Comparison of ENCODE assay signal across 1 cellular context in the genomic region with DNA sequence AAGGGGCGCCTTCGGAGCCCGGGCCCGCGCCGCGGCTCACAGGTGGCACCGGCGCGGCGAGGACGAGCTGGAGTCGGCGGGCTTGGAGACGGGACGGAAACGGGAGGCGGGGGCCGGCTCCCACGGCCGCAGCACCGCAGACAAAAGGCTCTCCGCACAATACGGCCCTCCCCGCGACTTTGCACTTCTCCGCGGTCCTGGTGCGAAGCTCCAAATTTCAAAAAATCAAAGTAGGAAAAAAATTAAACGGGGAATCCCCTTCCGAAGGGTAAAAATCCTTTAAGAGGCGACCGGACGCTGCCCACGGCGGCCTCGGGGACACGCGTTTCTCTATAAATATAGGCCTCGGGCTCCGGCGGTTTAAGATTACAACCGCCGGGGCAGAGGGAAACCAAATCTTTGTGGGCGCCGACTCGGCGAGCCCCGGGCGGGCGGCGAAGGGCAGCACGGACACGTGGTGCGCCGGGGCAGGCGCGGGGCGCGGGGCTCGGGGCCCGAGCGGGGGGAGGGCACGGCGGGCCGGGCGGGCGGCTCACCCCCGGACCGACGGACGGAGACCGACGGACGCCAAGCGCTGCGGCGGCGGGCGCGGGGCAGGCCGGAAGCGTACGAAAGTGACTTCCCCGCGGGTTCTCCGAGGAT.
A peak's percentile ranks its signal among the peaks of the same experiment; 100 is the strongest.
TF ChIP-seq lines count a peak whose summit lies in the region.

No MANE protein-coding gene starts in this region.

TF ChIP-seq in IMR-90, 13 proteins besides CTCF, POLR2A, EP300 and RAD21:
- TF ChIP-seq NFE2L2 (IDR thresholded peaks at IDR 0.05; ENCODE audit: low read depth, low read length), result no peak
- peak; percentile 49; the same call in 1 of the 2 replicates for TF ChIP-seq MXI1 (IDR thresholded peaks at IDR 0.05; ENCODE audit: borderline replicate concordance, low read depth, low read length)
- no peak; the same call in 1 of the 2 replicates for TF ChIP-seq CHD1 (IDR thresholded peaks at IDR 0.05; ENCODE audit: low read depth, low read length)
- no peak for TF ChIP-seq RFX5 (IDR thresholded peaks at IDR 0.05; ENCODE audit: low read depth, low read length)
- TF ChIP-seq, protein P1, sequence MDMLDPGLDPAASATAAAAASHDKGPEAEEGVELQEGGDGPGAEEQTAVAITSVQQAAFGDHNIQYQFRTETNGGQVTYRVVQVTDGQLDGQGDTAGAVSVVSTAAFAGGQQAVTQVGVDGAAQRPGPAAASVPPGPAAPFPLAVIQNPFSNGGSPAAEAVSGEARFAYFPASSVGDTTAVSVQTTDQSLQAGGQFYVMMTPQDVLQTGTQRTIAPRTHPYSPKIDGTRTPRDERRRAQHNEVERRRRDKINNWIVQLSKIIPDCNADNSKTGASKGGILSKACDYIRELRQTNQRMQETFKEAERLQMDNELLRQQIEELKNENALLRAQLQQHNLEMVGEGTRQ (IDR thresholded peaks at IDR 0.05; ENCODE audit: low read depth, low read length), result peak; percentile 64; the same call in 1 of the 2 replicates
